14 cellular contexts compared by ENCODE assay signal in the genomic region with DNA sequence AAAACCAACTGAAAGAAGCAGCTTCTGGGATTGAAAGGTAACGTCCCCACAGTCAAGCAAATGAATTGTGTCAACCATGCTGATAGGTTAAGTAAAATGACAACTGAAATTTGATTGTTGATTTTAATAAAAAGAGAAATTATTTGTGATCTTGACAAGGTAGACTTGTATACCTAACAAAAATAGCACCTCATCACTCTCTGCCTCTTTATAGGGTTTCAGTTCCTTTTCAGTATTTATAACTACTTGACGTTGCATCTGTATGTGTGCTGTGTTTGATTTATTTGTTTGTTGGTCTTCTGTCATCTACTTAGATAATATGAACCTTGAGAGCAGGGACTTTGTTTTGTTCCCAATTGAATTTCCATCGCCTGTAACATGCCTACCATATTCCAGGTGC. TPM values are rescaled to one million over a fixed set of nuclear protein-coding genes. Genes with fewer than 3 reads are reported as not detected.
DNase-seq lines count a peak whose midpoint lies in the region; ATAC-seq and TF ChIP-seq lines count a peak whose summit lies in the region.
"Had no signal": no experiment of that assay in that cellular context is flagged by ENCODE, and none has a peak within 500 bp of the region (broad histone marks: within the 10 kb centered on the region; RNA-seq: fewer than 3 reads in every experiment).

No MANE protein-coding gene starts in this region.

- H3K4me1 Mint-ChIP-seq in Calu3 (ENCODE audit: low read depth, unreplicated experiment) (peaks cover 42% of the 10 kb centered on the region), IgD-negative memory B cell (peaks cover 26 to 27% (median 27%) of the 10 kb centered on the region in 3 donors)
- H3K4me1 Mint-ChIP-seq: activated CD4-positive, alpha-beta T cell treated with anti-CD3 and anti-CD28 coated beads for 36 hours had no signal

- no peaks in the 10 kb centered on the region for H3K27me3 Mint-ChIP-seq in Calu3 (ENCODE audit: unreplicated experiment)
- H3K27me3 Mint-ChIP-seq in IgD-negative memory B cell = no peaks in the 10 kb centered on the region

- H3K4me3 Mint-ChIP-seq in Calu3 (ENCODE audit: low read depth, unreplicated experiment) (no peak overlapping the region), IgD-negative memory B cell (peak overlapping the region; percentile 21 to 65 (median 30))
- H3K4me3 Mint-ChIP-seq: activated CD4-positive, alpha-beta T cell treated with anti-CD3 and anti-CD28 coated beads for 36 hours had no signal

- BruUV-seq in Calu3 (replicated peaks; lab: Mats Ljungman, UMichigan) = no TSS peak

- CTCF ChIA-PET in Calu3 (lab: Charles Lee) = interaction anchor here (0.5 kb wide), 1 partner anchor 346 kb away, joined by 4 read pairs; no protein-coding TSS in a partner anchor

- no peak for TF ChIP-seq CTCF in Calu3 (IDR thresholded peaks at IDR 0.05; ENCODE audit: unreplicated experiment)

- H3K27ac Mint-ChIP-seq in Calu3 (ENCODE audit: unreplicated experiment) (peak overlapping the region; percentile 68), IgD-negative memory B cell (peak overlapping the region in 2 of 3 donors; percentile 2 to 4)
- H3K27ac Mint-ChIP-seq: activated CD4-positive, alpha-beta T cell treated with anti-CD3 and anti-CD28 coated beads for 36 hours had no signal

- DNase-seq in Calu3 (no peak), activated T-cell treated with anti-CD3 and anti-CD28 coated beads for 4 hours (no peak), mucosa of gallbladder (ENCODE audit: low spot score) (no peak), OCI-M1 (lab: John Stamatoyannopoulos, UW) (no peak)
- DNase-seq in activated naive CD4-positive, alpha-beta T cell (lab: John Stamatoyannopoulos, UW) = no peak
- DNase-seq: activated CD4-positive, alpha-beta T cell treated with anti-CD3 and anti-CD28 coated beads for 36 hours; AML-193; amygdala; left ventricle myocardium inferior; Peyer's patch; stimulated activated naive CD4-positive, alpha-beta T cell had no signal

- ATAC-seq in GM19351 (IDR thresholded peaks at IDR 0.05; ENCODE audit: unreplicated experiment) = peak; percentile 100
- peak; percentile 99 for ATAC-seq in HG02870 (IDR thresholded peaks at IDR 0.05; ENCODE audit: unreplicated experiment)
- ATAC-seq: activated CD4-positive, alpha-beta T cell treated with anti-CD3 and anti-CD28 coated beads for 36 hours had no signal

- H3K9me3 Mint-ChIP-seq in Calu3 (ENCODE audit: low read depth, unreplicated experiment) = peaks cover 4% of the 10 kb centered on the region
- H3K9me3 Mint-ChIP-seq in IgD-negative memory B cell = no peaks in the 10 kb centered on the region

- intact Hi-C loops in Calu3 (cut with micrococcal nuclease; ENCODE audit: unreplicated experiment) = loop anchor here (5.0 to 10.0 kb wide), 2 partner anchors 60 to 188 kb away; no protein-coding TSS in a partner anchor

- no peaks in the 10 kb centered on the region for H3K36me3 Mint-ChIP-seq in Calu3 (ENCODE audit: insufficient read depth, unreplicated experiment)
- H3K36me3 Mint-ChIP-seq in IgD-negative memory B cell = no peaks in the 10 kb centered on the region

RNA-seq across cellular contexts. Expression of gene PPP3CA, which starts 7.9 kb away (rescaled TPM):
- total RNA-seq in Calu3 (2022) = 33.2 and 33.7 TPM in 2 replicates
- polyA plus RNA-seq in IgD-negative memory B cell = 18.0 TPM
- 24.6 TPM for total RNA-seq in mucosa of gallbladder
